ENCODE assay signal across 8 cellular contexts in genomic region chr4:106809083-106809482, GRCh38.
DNase-seq lines count a peak whose midpoint lies in the region; ATAC-seq and TF ChIP-seq lines count a peak whose summit lies in the region.

No MANE protein-coding gene starts in this region.

- H3K4me3 ChIP-seq in gastroesophageal sphincter, result no peak overlapping the region

- no peaks in the 10 kb centered on the region for H3K4me1 ChIP-seq in gastroesophageal sphincter

- peak; percentile 42 for DNase-seq in ACHN
- DNase-seq in HCEC 1CT, result peak; percentile 41
- DNase-seq in RPMI8226, result peak; percentile 4
- no peak for DNase-seq in NCI-H345 treated with DMSO at 0.1 percent for 48 hours (lab: John Stamatoyannopoulos, UW; ENCODE audit: unreplicated experiment)

- no peaks in the 10 kb centered on the region for H3K9me3 ChIP-seq in gastroesophageal sphincter

- peak in 3 of 4 experiments; percentile 22 to 42 (median 23) for TF ChIP-seq CTCF in gastroesophageal sphincter (IDR thresholded peaks at IDR 0.05)

- no peak overlapping the region for H3K27ac ChIP-seq in gastroesophageal sphincter

- no peaks in the 10 kb centered on the region for H3K27me3 ChIP-seq in gastroesophageal sphincter

- in situ Hi-C loops in ACHN (cut with HindIII; ENCODE audit: low pct_ligation_motif_present, low pct_unique_long_range_greater_than_20kb, low sequenced_read_pairs), result no loop called here

- 42 to 51% methylated on average over 2 of the region's 2 CpGs for WGBS in gastroesophageal sphincter (ENCODE audit: low coverage in 1 of 2), 2 donors

- TF ChIP-seq POLR2A in gastroesophageal sphincter (IDR thresholded peaks at IDR 0.05), result no peak

- no peaks in the 10 kb centered on the region for H3K36me3 ChIP-seq in gastroesophageal sphincter

- TF ChIP-seq EP300 in gastroesophageal sphincter (IDR thresholded peaks at IDR 0.05), result no peak

- ATAC-seq in gastroesophageal sphincter (no peak), HG03439 (IDR thresholded peaks at IDR 0.05; ENCODE audit: unreplicated experiment) (no peak), GM18861 (IDR thresholded peaks at IDR 0.05; ENCODE audit: unreplicated experiment) (no peak), HG03095 (IDR thresholded peaks at IDR 0.05; ENCODE audit: unreplicated experiment) (no peak)
